Comparison of ENCODE assay signal across 1 cellular context in the genomic region with DNA sequence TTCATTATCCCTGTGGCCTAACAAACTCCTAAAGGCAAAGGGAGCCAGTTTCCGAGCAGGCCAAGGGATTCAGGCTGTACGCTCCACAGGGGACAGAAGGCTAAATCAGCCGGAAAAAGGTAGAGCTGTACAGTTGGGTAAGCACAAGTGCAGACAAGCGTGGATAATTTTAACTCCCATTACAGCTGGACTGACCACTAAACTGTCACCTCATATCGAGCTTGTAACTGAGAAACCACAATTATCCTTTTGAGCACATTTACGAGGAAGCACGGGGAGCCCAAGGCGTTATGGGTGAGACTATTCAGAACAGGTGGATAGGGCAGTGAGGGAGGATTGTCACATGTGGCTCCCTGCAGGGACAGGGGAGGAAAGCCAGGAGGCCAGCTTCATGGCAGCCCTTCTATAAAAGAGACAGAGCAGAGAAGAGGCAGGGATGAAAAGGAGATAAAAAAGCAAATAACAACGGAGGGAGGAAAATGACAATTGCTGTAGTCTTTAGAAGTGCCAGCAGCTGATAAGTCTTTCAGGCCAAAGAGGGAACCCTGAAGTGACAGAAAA.
A peak's percentile ranks its signal among the peaks of the same experiment; 100 is the strongest.
TF ChIP-seq lines count a peak whose summit lies in the region.

No MANE protein-coding gene starts in this region.

TF ChIP-seq in HEK293, 187 proteins besides CTCF, POLR2A, EP300 and RAD21 (continued from another document and continues in another):
- TF ChIP-seq ZSCAN18 (tag by site-specific recombination; IDR thresholded peaks at IDR 0.05) = no peak
- TF ChIP-seq ZNF24 (tag by site-specific recombination; IDR thresholded peaks at IDR 0.05) = peak; percentile 96
- no peak for TF ChIP-seq GLI4 (tag by site-specific recombination; IDR thresholded peaks at IDR 0.05)
- no peak for TF ChIP-seq ZNF19 (tag by site-specific recombination; IDR thresholded peaks at IDR 0.05; ENCODE audit: low read depth)
- no peak for TF ChIP-seq ZNF549 (tag by site-specific recombination; IDR thresholded peaks at IDR 0.05)
- peak; percentile 99 for TF ChIP-seq TRIM28 (IDR thresholded peaks at IDR 0.05; ENCODE audit: borderline replicate concordance, low read length)
- TF ChIP-seq ZNF621 (tag by site-specific recombination; IDR thresholded peaks at IDR 0.05) = no peak
- peak; percentile 98 for TF ChIP-seq OVOL3 (tag by site-specific recombination; IDR thresholded peaks at IDR 0.05)
- TF ChIP-seq ZNF488 (tag by site-specific recombination; IDR thresholded peaks at IDR 0.05) = peak; percentile 85
- peak; percentile 86 for TF ChIP-seq ZNF121 (tag by site-specific recombination; IDR thresholded peaks at IDR 0.05)
- peak; percentile 71; the same call in 1 of the 2 replicates for TF ChIP-seq ZSCAN16 (tag by site-specific recombination; IDR thresholded peaks at IDR 0.05)
- peak; percentile 43; the same call in 1 of the 2 replicates for TF ChIP-seq ZNF664 (tag by site-specific recombination; IDR thresholded peaks at IDR 0.05)
- peak; percentile 93 for TF ChIP-seq INSM2 (tag by site-specific recombination; IDR thresholded peaks at IDR 0.05)
- no peak for TF ChIP-seq ZNF155 (tag by site-specific recombination; IDR thresholded peaks at IDR 0.05)
- TF ChIP-seq ZNF311 (tag by site-specific recombination; IDR thresholded peaks at IDR 0.05; ENCODE audit: borderline replicate concordance) = no peak
- TF ChIP-seq ZFP37 (tag by site-specific recombination; IDR thresholded peaks at IDR 0.05) = peak; percentile 86; the same call in 1 of the 2 replicates
- no peak for TF ChIP-seq ZNF777 (tag by site-specific recombination; IDR thresholded peaks at IDR 0.05; ENCODE audit: borderline replicate concordance)
- no peak for TF ChIP-seq ZNF658 (tag by site-specific recombination; IDR thresholded peaks at IDR 0.05)
- TF ChIP-seq, protein P1, sequence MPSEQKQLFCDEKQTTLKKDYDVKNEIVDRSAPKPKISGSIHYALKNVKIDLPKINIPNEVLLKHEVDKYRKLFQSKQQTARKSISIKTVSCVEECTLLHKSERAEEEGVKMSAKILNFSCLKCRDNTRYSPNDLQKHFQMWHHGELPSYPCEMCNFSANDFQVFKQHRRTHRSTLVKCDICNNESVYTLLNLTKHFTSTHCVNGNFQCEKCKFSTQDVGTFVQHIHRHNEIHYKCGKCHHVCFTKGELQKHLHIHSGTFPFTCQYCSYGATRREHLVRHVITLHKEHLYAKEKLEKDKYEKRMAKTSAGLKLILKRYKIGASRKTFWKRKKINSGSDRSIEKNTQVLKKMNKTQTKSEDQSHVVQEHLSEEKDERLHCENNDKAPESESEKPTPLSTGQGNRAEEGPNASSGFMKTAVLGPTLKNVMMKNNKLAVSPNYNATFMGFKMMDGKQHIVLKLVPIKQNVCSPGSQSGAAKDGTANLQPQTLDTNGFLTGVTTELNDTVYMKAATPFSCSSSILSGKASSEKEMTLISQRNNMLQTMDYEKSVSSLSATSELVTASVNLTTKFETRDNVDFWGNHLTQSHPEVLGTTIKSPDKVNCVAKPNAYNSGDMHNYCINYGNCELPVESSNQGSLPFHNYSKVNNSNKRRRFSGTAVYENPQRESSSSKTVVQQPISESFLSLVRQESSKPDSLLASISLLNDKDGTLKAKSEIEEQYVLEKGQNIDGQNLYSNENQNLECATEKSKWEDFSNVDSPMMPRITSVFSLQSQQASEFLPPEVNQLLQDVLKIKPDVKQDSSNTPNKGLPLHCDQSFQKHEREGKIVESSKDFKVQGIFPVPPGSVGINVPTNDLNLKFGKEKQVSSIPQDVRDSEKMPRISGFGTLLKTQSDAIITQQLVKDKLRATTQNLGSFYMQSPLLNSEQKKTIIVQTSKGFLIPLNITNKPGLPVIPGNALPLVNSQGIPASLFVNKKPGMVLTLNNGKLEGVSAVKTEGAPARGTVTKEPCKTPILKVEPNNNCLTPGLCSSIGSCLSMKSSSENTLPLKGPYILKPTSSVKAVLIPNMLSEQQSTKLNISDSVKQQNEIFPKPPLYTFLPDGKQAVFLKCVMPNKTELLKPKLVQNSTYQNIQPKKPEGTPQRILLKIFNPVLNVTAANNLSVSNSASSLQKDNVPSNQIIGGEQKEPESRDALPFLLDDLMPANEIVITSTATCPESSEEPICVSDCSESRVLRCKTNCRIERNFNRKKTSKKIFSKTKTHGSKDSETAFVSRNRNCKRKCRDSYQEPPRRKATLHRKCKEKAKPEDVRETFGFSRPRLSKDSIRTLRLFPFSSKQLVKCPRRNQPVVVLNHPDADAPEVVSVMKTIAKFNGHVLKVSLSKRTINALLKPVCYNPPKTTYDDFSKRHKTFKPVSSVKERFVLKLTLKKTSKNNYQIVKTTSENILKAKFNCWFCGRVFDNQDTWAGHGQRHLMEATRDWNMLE (tag by site-specific recombination; conservative IDR thresholded peaks at IDR 0.05; ENCODE audit: low read depth) = peak; percentile 43
- peak; percentile 93 for TF ChIP-seq ZNF391 (tag by site-specific recombination; IDR thresholded peaks at IDR 0.05; ENCODE audit: borderline replicate concordance, low read depth)
- no peak for TF ChIP-seq ZNF350 (tag by site-specific recombination; IDR thresholded peaks at IDR 0.05)
- TF ChIP-seq ZNF837 (tag by site-specific recombination; IDR thresholded peaks at IDR 0.05) = peak; percentile 71; the same call in 1 of the 2 replicates
- TF ChIP-seq EGR2 (tag by site-specific recombination; IDR thresholded peaks at IDR 0.05; ENCODE audit: low read depth) = no peak
- TF ChIP-seq ZNF558 (tag by site-specific recombination; IDR thresholded peaks at IDR 0.05) = peak; percentile 54; the same call in 1 of the 2 replicates
- TF ChIP-seq ZNF266 (tag by site-specific recombination; IDR thresholded peaks at IDR 0.05; ENCODE audit: low read depth) = no peak
- TF ChIP-seq ZNF26 (tag by site-specific recombination; IDR thresholded peaks at IDR 0.05) = no peak
- no peak for TF ChIP-seq ZNF791 (tag by site-specific recombination; IDR thresholded peaks at IDR 0.05)
- peak; percentile 97 for TF ChIP-seq ZXDB (tag by site-specific recombination; IDR thresholded peaks at IDR 0.05)
- no peak for TF ChIP-seq ZNF555 (tag by site-specific recombination; conservative IDR thresholded peaks at IDR 0.05)
- TF ChIP-seq ZNF37A (tag by site-specific recombination; IDR thresholded peaks at IDR 0.05) = no peak
- TF ChIP-seq ZNF639 (tag by site-specific recombination; IDR thresholded peaks at IDR 0.05) = peak; percentile 96
- no peak for TF ChIP-seq ZNF223 (tag by site-specific recombination; IDR thresholded peaks at IDR 0.05)
- TF ChIP-seq PRDM4 (tag by site-specific recombination; IDR thresholded peaks at IDR 0.05) = peak; percentile 98
- no peak for TF ChIP-seq ZFP69B (tag by site-specific recombination; IDR thresholded peaks at IDR 0.05)
- TF ChIP-seq ZBTB48 (tag by site-specific recombination; IDR thresholded peaks at IDR 0.05) = peak; percentile 78
- TF ChIP-seq ZNF335 (tag by site-specific recombination; conservative IDR thresholded peaks at IDR 0.05) = 0 out of 2 replicates have a peak, but pooled peaks have one; percentile 18
- no peak for TF ChIP-seq ZNF707 (tag by site-specific recombination; IDR thresholded peaks at IDR 0.05)
- no peak for TF ChIP-seq MEIS1 (CRISPR knock-in tag; IDR thresholded peaks at IDR 0.05; ENCODE audit: borderline replicate concordance)
- TF ChIP-seq ZNF138 (tag by site-specific recombination; IDR thresholded peaks at IDR 0.05; ENCODE audit: borderline replicate concordance) = no peak
- TF ChIP-seq ZNF140 (tag by site-specific recombination; IDR thresholded peaks at IDR 0.05) = no peak
- TF ChIP-seq IKZF3 (tag by site-specific recombination; IDR thresholded peaks at IDR 0.05) = peak; percentile 90
- TF ChIP-seq ZNF248 (tag by site-specific recombination; IDR thresholded peaks at IDR 0.05) = no peak
- peak; percentile 92 for TF ChIP-seq ZNF629 (tag by site-specific recombination; IDR thresholded peaks at IDR 0.05)
- peak; percentile 100 for TF ChIP-seq WT1 (tag by site-specific recombination; IDR thresholded peaks at IDR 0.05)
- no peak for TF ChIP-seq ZNF548 (tag by site-specific recombination; IDR thresholded peaks at IDR 0.05)
- TF ChIP-seq ELK4 (IDR thresholded peaks at IDR 0.05; ENCODE audit: borderline replicate concordance, low read depth, low read length) = no peak
- TF ChIP-seq ZNF416 (tag by site-specific recombination; IDR thresholded peaks at IDR 0.05) = no peak
